Comparison of ENCODE assay signal across 22 cellular contexts in genomic region chr15:70575251-70576227, GRCh38.
DNase-seq lines count a peak whose midpoint lies in the region; TF ChIP-seq lines count a peak whose summit lies in the region.
"Had no signal": no experiment of that assay in that cellular context is flagged by ENCODE, and none has a peak within 500 bp of the region (broad histone marks: within the 10 kb centered on the region; RNA-seq: fewer than 3 reads in every experiment).

No MANE protein-coding gene starts in this region.

- DNase-seq in DMS79 treated with DMSO at 0.1 percent for 48 hours (lab: John Stamatoyannopoulos, UW) (peak; percentile 14), DMS79 (lab: John Stamatoyannopoulos, UW) (no peak), OCI-LY7 (ENCODE audit: low spot score) (no peak), fibroblast of the conjunctiva (ENCODE audit: low read depth) (peak; percentile 26), suprapubic skin (ENCODE audit: low spot score in 2 of 2) (peak; percentile 11 to 65), erythroblast (lab: John Stamatoyannopoulos, UW) (no peak), NCI-H187 treated with DMSO at 0.1 percent for 48 hours (lab: John Stamatoyannopoulos, UW) (no peak), iPS-NIHi11 (ENCODE audit: low spot score) (no peak)
- DNase-seq: activated CD4-positive, alpha-beta T cell treated with anti-CD3 and anti-CD28 coated beads for 1 hour; activated CD8-positive, alpha-beta memory T cell treated with anti-CD3 and anti-CD28 coated beads, Interleukin-2, amount 10 ng/mL, durations not matched to agents 7 days and 5 days; activated effector memory CD4-positive, alpha-beta T cell treated with anti-CD3 and anti-CD28 coated beads, Interleukin-2, amount 50 U/mL, for 16 hours; amniotic stem cell; esophagus squamous epithelium; GOT3; heart right ventricle; MM.1S; naive B cell; NCI-H2081 treated with DMSO at 0.1 percent for 48 hours; NCI-H774; small intestine had no signal

- H3K9me3 ChIP-seq in OCI-LY7 (ENCODE audit: low read length): no peaks in the 10 kb centered on the region
- no peaks in the 10 kb centered on the region for H3K9me3 ChIP-seq in suprapubic skin

- H4K20me1 ChIP-seq in OCI-LY7 (ENCODE audit: insufficient read depth, low read length): no peaks in the 10 kb centered on the region
- H4K20me1 ChIP-seq: BLaER1 treated with 17β-estradiol and CSF1 and Interleukin-3, amounts not matched to agents 10 nM and 100 nM had no signal

- intact Hi-C loops in OCI-LY7 (cut with micrococcal nuclease; ENCODE audit: unreplicated experiment): no loop called here

- no peaks in the 10 kb centered on the region for H3K79me2 ChIP-seq in OCI-LY7 (ENCODE audit: insufficient read depth, low read depth, low read length)

- BruUV-seq in OCI-LY7 (replicated peaks; lab: Mats Ljungman, UMichigan): no TSS peak

- H3K4me3 ChIP-seq in OCI-LY7 (ENCODE audit: low read depth, low read length, poor library complexity, severe bottlenecking) (no peak overlapping the region), suprapubic skin (no peak overlapping the region)
- H3K4me3 ChIP-seq: BLaER1 treated with 17β-estradiol and CSF1 and Interleukin-3, amounts not matched to agents 10 nM and 100 nM; esophagus squamous epithelium; heart right ventricle had no signal

- H3K27me3 ChIP-seq in suprapubic skin: peaks cover under 1% of the 10 kb centered on the region
- H3K27me3 ChIP-seq: BLaER1 treated with 17β-estradiol and CSF1 and Interleukin-3, amounts not matched to agents 10 nM and 100 nM had no signal

- H2AFZ ChIP-seq in OCI-LY7 (ENCODE audit: low read length): peak overlapping the region; percentile 34; the same call in 1 of the 2 replicates

- no peak for TF ChIP-seq EP300 in suprapubic skin (IDR thresholded peaks at IDR 0.05)

- 59% methylated on average over 16 of the region's 16 CpGs for WGBS in suprapubic skin

- no peak for TF ChIP-seq CTCF in OCI-LY7 (conservative IDR thresholded peaks at IDR 0.05; ENCODE audit: low read length)
- TF ChIP-seq CTCF in suprapubic skin (IDR thresholded peaks at IDR 0.05): no peak

- H3K4me2 ChIP-seq in OCI-LY7 (ENCODE audit: low read length): no peak overlapping the region
- H3K4me2 ChIP-seq: BLaER1 treated with 17β-estradiol and CSF1 and Interleukin-3, amounts not matched to agents 10 nM and 100 nM had no signal

- H3K27ac ChIP-seq in OCI-LY7 (ENCODE audit: low read depth, low read length, poor library complexity, severe bottlenecking) (no peak overlapping the region), suprapubic skin (no peak overlapping the region)
- H3K27ac ChIP-seq: 22Rv1; BLaER1 treated with 17β-estradiol and CSF1 and Interleukin-3, amounts not matched to agents 10 nM and 100 nM; esophagus squamous epithelium; heart right ventricle had no signal

- no peaks in the 10 kb centered on the region for H3K36me3 ChIP-seq in OCI-LY7 (ENCODE audit: insufficient read depth, low read length)
- H3K36me3 ChIP-seq in suprapubic skin: no peaks in the 10 kb centered on the region
- H3K36me3 ChIP-seq: BLaER1 treated with 17β-estradiol and CSF1 and Interleukin-3, amounts not matched to agents 10 nM and 100 nM; esophagus squamous epithelium; heart right ventricle had no signal

- CTCF ChIA-PET in OCI-LY7 (lab: Charles Lee; ENCODE audit: unreplicated experiment): no interaction called here

- POLR2A ChIA-PET in OCI-LY7 (lab: Charles Lee): interaction anchor here (0.6 kb wide), 1 partner anchor 1030 kb away, joined by 3 read pairs; no protein-coding TSS in a partner anchor

- no peaks in the 10 kb centered on the region for H3K9me2 ChIP-seq in OCI-LY7 (ENCODE audit: insufficient read depth, low read length)

- no peak for TF ChIP-seq POLR2A in suprapubic skin (IDR thresholded peaks at IDR 0.05)
- TF ChIP-seq POLR2A in erythroblast (IDR thresholded peaks at IDR 0.05; ENCODE audit: low read length): no peak

- H3K4me1 ChIP-seq in OCI-LY7 (ENCODE audit: insufficient read depth, low read length, poor library complexity, severe bottlenecking): no peaks in the 10 kb centered on the region
- H3K4me1 ChIP-seq in suprapubic skin: peaks cover 15% of the 10 kb centered on the region
- H3K4me1 ChIP-seq: esophagus squamous epithelium had no signal

Comparison
In these comparisons a context has a peak if more than half of its experiments do, and no peak if none do; other contexts are left out.
1. DNase-seq: peak in DMS79 treated with DMSO at 0.1 percent for 48 hours (single experiment), fibroblast of the conjunctiva (single experiment) and suprapubic skin (2 of 2); none in DMS79 (single experiment), OCI-LY7 (single experiment), erythroblast (0 of 2), NCI-H187 treated with DMSO at 0.1 percent for 48 hours (single experiment) and iPS-NIHi11 (single experiment).